8 cellular contexts compared by ENCODE assay signal in genomic region chr16:67966549-67967182, GRCh38. TPM values are rescaled to one million over a fixed set of nuclear protein-coding genes. Genes with fewer than 3 reads are reported as not detected.
DNase-seq lines count a peak whose midpoint lies in the region; FAIRE-seq and TF ChIP-seq lines count a peak whose summit lies in the region.

No MANE protein-coding gene starts in this region.

- H3K9me3 ChIP-seq in Caco-2 (no peaks in the 10 kb centered on the region), mucosa of stomach (ENCODE audit: control insufficient read depth, low read length) (no peaks in the 10 kb centered on the region), small intestine (ENCODE audit: control insufficient read depth, low read depth) (no peaks in the 10 kb centered on the region)

- H3K4me1 Mint-ChIP-seq in Caco-2 (ENCODE audit: low read depth, unreplicated experiment) (peaks cover 35% of the 10 kb centered on the region), chondrocyte (ENCODE audit: low read depth) (peaks cover 48% of the 10 kb centered on the region)

- H3K4me3 Mint-ChIP-seq in Caco-2 (ENCODE audit: unreplicated experiment) (peak overlapping the region; percentile 89), chondrocyte (ENCODE audit: unreplicated experiment) (peak overlapping the region; percentile 100)

- no peak for FAIRE-seq in small intestine (lab: Jason Lieb, UNC)

- H3K27ac Mint-ChIP-seq in Caco-2 (ENCODE audit: unreplicated experiment) (peak overlapping the region; percentile 93), chondrocyte (ENCODE audit: unreplicated experiment) (peak overlapping the region; percentile 98)

- CTCF ChIA-PET in Caco-2 (lab: Charles Lee): interaction anchor here (0.6 to 1.5 kb wide), 5 partner anchors 23 to 151 kb away, joined by 3 to 6 read pairs (median 3); partner anchors contain the start of gene LCAT

- TF ChIP-seq CTCF in Caco-2 (IDR thresholded peaks at IDR 0.05; ENCODE audit: insufficient read depth in 1 of 2, low read depth in 1 of 2, low read length in 1 of 2, severe bottlenecking in 1 of 2, unreplicated experiment in 1 of 2): no peak
- TF ChIP-seq CTCF in NB4 (IDR thresholded peaks at IDR 0.05; ENCODE audit: low read depth, low read length): no peak
- no peak for TF ChIP-seq CTCF in chondrocyte (IDR thresholded peaks at IDR 0.05)

- no peak for TF ChIP-seq POLR2A in NB4 (IDR thresholded peaks at IDR 0.05; ENCODE audit: extremely low read depth, insufficient read length)

- intact Hi-C loops in Caco-2 (cut with micrococcal nuclease; ENCODE audit: unreplicated experiment): no loop called here

- no TSS peak for BruUV-seq in Caco-2 (replicated peaks; lab: Mats Ljungman, UMichigan)

- H3K4me1 ChIP-seq in Caco-2 (peaks cover 29% of the 10 kb centered on the region), mucosa of stomach (ENCODE audit: control insufficient read depth, insufficient read depth, low read length) (peaks cover 33% of the 10 kb centered on the region), small intestine (ENCODE audit: control insufficient read depth in 2 of 2, insufficient read depth in 1 of 2, low read depth in 1 of 2, low read length in 1 of 2) (no peaks in the 10 kb centered on the region)

- POLR2A ChIA-PET in Caco-2 (lab: Charles Lee): interaction anchor here (0.6 to 1.3 kb wide), 8 partner anchors 27 to 720 kb away, joined by 3 to 9 read pairs (median 4); partner anchors contain the start of genes ESRP2, NFATC3, RANBP10 and TSNAXIP1

- no peaks in the 10 kb centered on the region for H3K27me3 ChIP-seq in Caco-2 (replicated peaks; ENCODE audit: control insufficient read depth, insufficient read depth, low read length)
- H3K27me3 ChIP-seq in mucosa of stomach (ENCODE audit: control insufficient read depth, insufficient read depth, low read length): peaks cover 8% of the 10 kb centered on the region
- H3K27me3 ChIP-seq in small intestine (ENCODE audit: control insufficient read depth in 2 of 2, insufficient read depth in 2 of 2, low read length in 2 of 2): peaks cover 0 to 3% of the 10 kb centered on the region in 2 donors

- peaks cover 5% of the 10 kb centered on the region for H3K36me3 ChIP-seq in Caco-2 (ENCODE audit: control insufficient read depth, insufficient read depth, low read length)
- H3K36me3 ChIP-seq in mucosa of stomach (ENCODE audit: control insufficient read depth, insufficient read depth, low read length): no peaks in the 10 kb centered on the region
- no peaks in the 10 kb centered on the region for H3K36me3 ChIP-seq in small intestine (ENCODE audit: control insufficient read depth in 2 of 2, insufficient read depth in 2 of 2, low read length in 2 of 2)

- no peaks in the 10 kb centered on the region for H3K9me3 Mint-ChIP-seq in Caco-2 (ENCODE audit: unreplicated experiment)
- no peaks in the 10 kb centered on the region for H3K9me3 Mint-ChIP-seq in chondrocyte (ENCODE audit: low read depth)

- H3K4me3 ChIP-seq in Caco-2 (ENCODE audit: low read depth, low read length) (peak overlapping the region; percentile 66), NB4 (ENCODE audit: low read depth, low read length) (no peak overlapping the region), mucosa of stomach (ENCODE audit: low read length) (peak overlapping the region; percentile 63), small intestine (ENCODE audit: low read depth in 1 of 2, low read length in 2 of 2) (no peak overlapping the region)

- peak overlapping the region; percentile 84 for H3K9ac ChIP-seq in mucosa of stomach (ENCODE audit: low read length)

- 63 to 83% (median 77%) methylated on average over 3 of the region's 3 CpGs for WGBS in small intestine, 3 donors

- DNase-seq in Caco-2: peak; percentile 66 to 84
- peak; percentile 59 for DNase-seq in NB4 (ENCODE audit: low read depth)
- DNase-seq in chondrocyte (ENCODE audit: low spot score): no peak
- no peak for DNase-seq in occipital lobe (lab: John Stamatoyannopoulos, UW)
- no peak for DNase-seq in NCI-H1930 (lab: John Stamatoyannopoulos, UW)
- DNase-seq in DMS53 (lab: John Stamatoyannopoulos, UW): no peak
- DNase-seq in small intestine: no peak

- peak overlapping the region in 1 of 2 donors; percentile 14 for H3K27ac ChIP-seq in small intestine (ENCODE audit: low read depth in 1 of 2, low read length in 1 of 2)

- H3K36me3 Mint-ChIP-seq in Caco-2 (ENCODE audit: insufficient read depth, unreplicated experiment): peaks cover 50% of the 10 kb centered on the region
- peaks cover 20% of the 10 kb centered on the region for H3K36me3 Mint-ChIP-seq in chondrocyte (ENCODE audit: low read depth)

- H3K27me3 Mint-ChIP-seq in Caco-2 (ENCODE audit: insufficient read depth, unreplicated experiment) (no peaks in the 10 kb centered on the region), chondrocyte (ENCODE audit: low read depth) (no peaks in the 10 kb centered on the region)

RNA-seq across cellular contexts. Expression of gene SLC12A4, which starts 1.8 kb away (rescaled TPM):
- total RNA-seq in Caco-2 (2022): 97.0 and 107 TPM in 2 replicates
- total RNA-seq in chondrocyte: 117 to 138 TPM (median 132 TPM) in 3 replicates
- total RNA-seq in occipital lobe: 8.0 TPM
- polyA plus RNA-seq in small intestine: 10 to 100 TPM in 1 of 3 donors, 1 to 10 TPM in 2; 1.1 to 10.0 (median 4.1) TPM

RNA-seq across cellular contexts. Expression of gene DPEP3, which starts 13.6 kb away (rescaled TPM):
- total RNA-seq in Caco-2 (2022) (not detected in 2 replicates), chondrocyte (not detected in 3 replicates), occipital lobe (not detected)
- polyA plus RNA-seq in small intestine: under 1 TPM in 2 of 3 donors, not detected in 1; 0.06 to 0.27 TPM

RNA-seq across cellular contexts. Expression of gene LCAT, which starts 22.7 kb away (rescaled TPM):
- total RNA-seq in Caco-2 (2022) (26.3 and 33.3 TPM in 2 replicates), chondrocyte (35.8 to 43.1 TPM (median 38.2 TPM) in 3 replicates), occipital lobe (0.47 TPM)
- 1 to 10 TPM in 2 of 3 donors, under 1 TPM in 1; 0.54 to 4.4 (median 1.3) TPM for polyA plus RNA-seq in small intestine

RNA-seq across cellular contexts. Expression of gene PSMB10, which starts 30.0 kb away (rescaled TPM):
- total RNA-seq in Caco-2 (2022) (26.9 and 31.6 TPM in 2 replicates), chondrocyte (30.1 to 43.2 TPM (median 33.9 TPM) in 3 replicates), occipital lobe (13.3 TPM)
- polyA plus RNA-seq in small intestine: 100 to 1,000 TPM; 197 to 354 (median 245) TPM

RNA-seq across cellular contexts. Expression of gene DPEP2, which starts 32.6 kb away (rescaled TPM):
- total RNA-seq in Caco-2 (2022) (not detected in 2 replicates), chondrocyte (not detected in 3 replicates), occipital lobe (not detected)
- 1 to 10 TPM in 2 of 3 donors, not detected in 1; 3.2 to 4.1 TPM for polyA plus RNA-seq in small intestine

Comparison
In these comparisons a context has a peak if more than half of its experiments do, and no peak if none do; other contexts are left out.
1. DNase-seq: peak in Caco-2 (2 of 2) and NB4 (single experiment); none in chondrocyte (single experiment), occipital lobe (single experiment), NCI-H1930 (0 of 2), DMS53 (single experiment) and small intestine (single experiment).
2. H3K4me3 ChIP-seq: peak in Caco-2 (single experiment) and mucosa of stomach (single experiment); none in NB4 (single experiment) and small intestine (0 of 2).
3. RNA of gene SLC12A4, which starts 1.8 kb away (total RNA-seq): 117 to 138 TPM in chondrocyte and 97.0 to 107 TPM in Caco-2; 8.0 TPM in occipital lobe (single experiment); every median in the first group is over 10 times any median in the second.
4. RNA of gene LCAT, which starts 22.7 kb away (total RNA-seq): 35.8 to 43.1 TPM in chondrocyte and 26.3 to 33.3 TPM in Caco-2; 0.47 TPM in occipital lobe (single experiment); every median in the first group is over 10 times any median in the second.